In the genomic region with DNA sequence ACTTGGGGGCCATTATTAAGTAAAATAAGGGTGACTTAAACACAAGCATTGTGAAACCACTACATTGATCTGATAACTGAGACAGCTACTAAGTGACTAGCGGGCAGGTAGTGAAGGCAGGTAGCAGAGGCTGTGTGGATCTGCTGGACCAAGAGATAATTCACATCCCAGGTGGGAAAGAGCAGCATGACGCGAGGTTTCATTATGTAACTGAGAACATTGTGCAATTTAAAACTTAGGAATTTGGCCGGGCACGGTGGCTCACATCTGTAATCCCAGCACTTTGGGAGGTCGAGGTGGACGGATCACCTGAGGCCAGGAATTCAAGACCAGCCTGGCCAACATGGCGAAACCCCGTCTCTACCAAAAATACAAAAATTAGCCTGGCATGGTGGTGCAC, we compare ENCODE assay signal across 7 cellular contexts.
DNase-seq lines count a peak whose midpoint lies in the region; ATAC-seq, FAIRE-seq and TF ChIP-seq lines count a peak whose summit lies in the region.
"Not testable (repeated sequence)": the region's sequence is repeated elsewhere in the genome, so short reads cannot be mapped to it uniquely, and the experiment has no call there.

No MANE protein-coding gene starts in this region.

- not testable (repeated sequence) for H2BK5ac ChIP-seq in trophoblast cell (ENCODE audit: low read depth, low read length, poor library complexity)

- H3K9me3 Mint-ChIP-seq in dendritic cell treated with granulocyte-macrophage colony-stimulating factor and Interleukin-4, amounts not matched to agents 40 ng/mL and 50 ng/mL, for 4 days: not testable (repeated sequence)

- ATAC-seq in K562; Right ventricle myocardium superior (ENCODE audit: poor library complexity); HepG2; upper lobe of right lung: not testable (repeated sequence)

- H4K91ac ChIP-seq in trophoblast cell (ENCODE audit: low read depth, low read length): not testable (repeated sequence)

- H3K27ac ChIP-seq in K562 (ENCODE audit: extremely low read depth, low read depth, low read length); HepG2 (ENCODE audit: extremely low read length, insufficient read depth, low read length); trophoblast cell (ENCODE audit: low read depth, low read length); sigmoid colon; upper lobe of right lung: not testable (repeated sequence)

- not testable (repeated sequence) for FAIRE-seq in K562 (lab: Jason Lieb, UNC); HepG2 (lab: Jason Lieb, UNC)

- not testable (repeated sequence) for H3K4me3 ChIP-seq in K562; HepG2 (replicated peaks in 1 of 3; ENCODE audit: insufficient read depth in 1 of 3, low read depth in 2 of 3, low read length in 3 of 3); trophoblast cell (ENCODE audit: low read depth, low read length); sigmoid colon; upper lobe of right lung

- peaks cover 3 to 10% of the 10 kb centered on the region in 2 experiments; a peak in 3 of 5 replicates for H3K27me3 ChIP-seq in K562 (ENCODE audit: control insufficient read depth in 2 of 2, insufficient read depth in 2 of 2, low read length in 2 of 2)
- H3K27me3 ChIP-seq in HepG2 (ENCODE audit: control insufficient read depth in 1 of 2, insufficient read depth in 2 of 2, low read length in 2 of 2); trophoblast cell (ENCODE audit: insufficient read depth, low read length); upper lobe of right lung: not testable (repeated sequence)
- H3K27me3 ChIP-seq in sigmoid colon: peaks cover 0 to 37% (median 14%) of the 10 kb centered on the region in 3 donors

- not testable (repeated sequence) for H3K79me1 ChIP-seq in trophoblast cell (ENCODE audit: low read length)

- H4K8ac ChIP-seq in trophoblast cell (ENCODE audit: low read depth, low read length): not testable (repeated sequence)

- not testable (repeated sequence) for BruUV-seq in K562 (replicated peaks; lab: Mats Ljungman, UMichigan); HepG2 (replicated peaks; lab: Mats Ljungman, UMichigan)

- not testable (repeated sequence) for H2BK12ac ChIP-seq in trophoblast cell (ENCODE audit: low read length)

- 0% methylated on average over 8 of the region's 9 CpGs for WGBS in K562 (ENCODE audit: insufficient coverage, low coverage, missing lambda C conversion rate)
- 43% methylated on average over 9 of the region's 9 CpGs for WGBS in HepG2 (ENCODE audit: low lambda C conversion rate)
- no CpG with 5 or more reads among the region's 9 CpGs for WGBS in trophoblast cell (ENCODE audit: extremely low coverage, insufficient coverage, insufficient read length)
- WGBS in sigmoid colon, 2 donors: 86 to 87% methylated on average over 9 of the region's 9 CpGs

- not testable (repeated sequence) for H4K12ac ChIP-seq in trophoblast cell (ENCODE audit: low read depth, low read length)

- TF ChIP-seq CTCF in K562 (IDR thresholded peaks at IDR 0.05 in 2 of 3, conservative IDR thresholded peaks at IDR 0.05 in 1 of 3; ENCODE audit: insufficient read depth in 2 of 3, low read depth in 1 of 3, low read length in 3 of 3); HepG2 (CRISPR knock-in tag; IDR thresholded peaks at IDR 0.05); sigmoid colon (IDR thresholded peaks at IDR 0.05); upper lobe of right lung (IDR thresholded peaks at IDR 0.05): not testable (repeated sequence)

- not testable (repeated sequence) for H4K20me1 ChIP-seq in K562 (replicated peaks; ENCODE audit: control insufficient read depth, insufficient read depth, low read length); HepG2 (ENCODE audit: insufficient read depth, low read length)

- H3K36me3 Mint-ChIP-seq in dendritic cell treated with granulocyte-macrophage colony-stimulating factor and Interleukin-4, amounts not matched to agents 40 ng/mL and 50 ng/mL, for 4 days (ENCODE audit: low read depth): not testable (repeated sequence)

- not testable (repeated sequence) for TF ChIP-seq POLR2A in K562 (conservative IDR thresholded peaks at IDR 0.05); HepG2 (IDR thresholded peaks at IDR 0.05; ENCODE audit: insufficient read depth in 1 of 2, low read depth in 2 of 2, low read length in 2 of 2); sigmoid colon (IDR thresholded peaks at IDR 0.05)

- H2AK5ac ChIP-seq in trophoblast cell (ENCODE audit: low read length): not testable (repeated sequence)

- H3K4me1 Mint-ChIP-seq in dendritic cell treated with granulocyte-macrophage colony-stimulating factor and Interleukin-4, amounts not matched to agents 40 ng/mL and 50 ng/mL, for 4 days (ENCODE audit: low read depth): not testable (repeated sequence)

- POLR2A ChIA-PET in K562 (lab: Yijun Ruan, JAX); HepG2 (lab: Yijun Ruan, JAX): not testable (repeated sequence)

- not testable (repeated sequence) for H3K4ac ChIP-seq in trophoblast cell (ENCODE audit: low read depth, low read length)

- H3K27ac Mint-ChIP-seq in dendritic cell treated with granulocyte-macrophage colony-stimulating factor and Interleukin-4, amounts not matched to agents 40 ng/mL and 50 ng/mL, for 4 days: peak overlapping the region; percentile 46

- not testable (repeated sequence) for H3K9me3 ChIP-seq in K562 (replicated peaks; ENCODE audit: control insufficient read depth, insufficient read depth, low read depth, low read length); HepG2 (ENCODE audit: low read length); trophoblast cell (ENCODE audit: insufficient read depth, low read depth, low read length); sigmoid colon; upper lobe of right lung

- CTCF ChIA-PET in K562 (lab: Yijun Ruan, JAX; ENCODE audit: low intra/inter-chr PET ratio); HepG2 (lab: Yijun Ruan, JAX; ENCODE audit: low intra/inter-chr PET ratio, low total read pairs): not testable (repeated sequence)

- not testable (repeated sequence) for H3K4me3 Mint-ChIP-seq in dendritic cell treated with granulocyte-macrophage colony-stimulating factor and Interleukin-4, amounts not matched to agents 40 ng/mL and 50 ng/mL, for 4 days

- H3K4me2 ChIP-seq in K562 (ENCODE audit: insufficient read depth, low read length); HepG2 (ENCODE audit: low read depth, low read length); trophoblast cell (ENCODE audit: low read length): not testable (repeated sequence)

- H3K27me3 Mint-ChIP-seq in dendritic cell treated with granulocyte-macrophage colony-stimulating factor and Interleukin-4, amounts not matched to agents 40 ng/mL and 50 ng/mL, for 4 days: not testable (repeated sequence)

- H3K18ac ChIP-seq in trophoblast cell (ENCODE audit: low read length): not testable (repeated sequence)

- not testable (repeated sequence) for H3K36me3 ChIP-seq in K562 (ENCODE audit: control insufficient read depth, insufficient read depth, low read length); HepG2 (replicated peaks in 1 of 2; ENCODE audit: control insufficient read depth in 1 of 2, insufficient read depth in 2 of 2, low read length in 2 of 2); trophoblast cell (ENCODE audit: control insufficient read depth in 1 of 2, insufficient read depth in 2 of 2, low read length in 2 of 2); sigmoid colon; upper lobe of right lung

- not testable (repeated sequence) for H3K79me2 ChIP-seq in K562 (ENCODE audit: control insufficient read depth, insufficient read depth, low read length); HepG2 (ENCODE audit: insufficient read depth, low read length); trophoblast cell (ENCODE audit: control insufficient read depth, insufficient read depth, low read length, poor library complexity)

- H3K4me1 ChIP-seq in K562 (replicated peaks in 1 of 2; ENCODE audit: control insufficient read depth in 2 of 2, insufficient read depth in 2 of 2, low read length in 2 of 2); trophoblast cell (ENCODE audit: control insufficient read depth in 1 of 2, insufficient read depth in 2 of 2, low read length in 2 of 2); sigmoid colon; upper lobe of right lung: not testable (repeated sequence)
- peaks cover 35% of the 10 kb centered on the region for H3K4me1 ChIP-seq in HepG2 (ENCODE audit: insufficient read depth, low read length)

- H3K9ac ChIP-seq in K562 (ENCODE audit: insufficient read depth in 1 of 2, low read depth in 2 of 2, low read length in 2 of 2); HepG2 (ENCODE audit: insufficient read depth, low read depth, low read length); trophoblast cell (ENCODE audit: low read length): not testable (repeated sequence)

- H2BK120ac ChIP-seq in trophoblast cell (ENCODE audit: insufficient read depth, low read length, poor library complexity): not testable (repeated sequence)

- in situ Hi-C loops in K562 (cut with MboI); HepG2 (cut with HindIII; ENCODE audit: extremely low pct_ligation_motif_present, low pct_unique_long_range_greater_than_20kb): not testable (repeated sequence)

- not testable (repeated sequence) for H3K9me1 ChIP-seq in K562 (ENCODE audit: control insufficient read depth, insufficient read depth, low read length)

- intact Hi-C loops in K562 (cut with micrococcal nuclease); dendritic cell treated with granulocyte-macrophage colony-stimulating factor and Interleukin-4, amounts not matched to agents 40 ng/mL and 50 ng/mL, for 4 days (cut with micrococcal nuclease); Right ventricle myocardium superior (cut with DNase I); HepG2 (cut with micrococcal nuclease; ENCODE audit: unreplicated experiment); sigmoid colon (cut with DNase I); upper lobe of right lung (cut with DNase I): not testable (repeated sequence)

- not testable (repeated sequence) for DNase-seq in K562 (ENCODE audit: extremely low read depth in 1 of 4, low spot score in 3 of 4); HepG2 (ENCODE audit: low spot score)
- DNase-seq in Right ventricle myocardium superior (peak; percentile 11), trophoblast cell (peak; percentile 32 to 75), sigmoid colon (peak; percentile 14), upper lobe of right lung (peak; percentile 23)

- TF ChIP-seq RAD21 in K562 (CRISPR knock-in tag; conservative IDR thresholded peaks at IDR 0.05 in 1 of 2, IDR thresholded peaks at IDR 0.05 in 1 of 2); HepG2 (CRISPR knock-in tag; IDR thresholded peaks at IDR 0.05): not testable (repeated sequence)

- H3K14ac ChIP-seq in trophoblast cell (ENCODE audit: low read length): not testable (repeated sequence)

- not testable (repeated sequence) for H3K23ac ChIP-seq in trophoblast cell (ENCODE audit: low read length)

- not testable (repeated sequence) for H2AFZ ChIP-seq in K562 (ENCODE audit: low read depth, low read length); HepG2 (ENCODE audit: low read length); trophoblast cell (ENCODE audit: insufficient read depth, low read length, poor library complexity)

- not testable (repeated sequence) for TF ChIP-seq EP300 in K562 (IDR thresholded peaks at IDR 0.05; ENCODE audit: low read length); HepG2 (IDR thresholded peaks at IDR 0.05; ENCODE audit: low read depth in 2 of 2, low read length in 2 of 2); HepG2 (CRISPR knock-in tag; IDR thresholded peaks at IDR 0.05; ENCODE audit: borderline replicate concordance); sigmoid colon (IDR thresholded peaks at IDR 0.05)
